8 cellular contexts compared by ENCODE assay signal in genomic region chr19:35757749-35758608, GRCh38. TPM values are rescaled to one million over a fixed set of nuclear protein-coding genes. Genes with fewer than 3 reads are reported as not detected.
DNase-seq lines count a peak whose midpoint lies in the region; ATAC-seq, FAIRE-seq and TF ChIP-seq lines count a peak whose summit lies in the region.

PROSER3 (plus strand) TSS chr19:35758176; CDS start chr19:35758216, 40 bp downstream.

- H3K9me3 Mint-ChIP-seq in activated T-cell treated with anti-CD3 and anti-CD28 coated beads, Interleukin-2, amount 50 U/mL, for 72 hours = no peaks in the 10 kb centered on the region

- intact Hi-C loops in esophagus muscularis mucosa (cut with DNase I) = no loop called here

- TF ChIP-seq EP300 in esophagus muscularis mucosa (IDR thresholded peaks at IDR 0.05) = no peak

- H3K4me1 ChIP-seq in esophagus muscularis mucosa (peaks cover 31 to 59% (median 53%) of the 10 kb centered on the region in 4 donors), muscle layer of duodenum (ENCODE audit: control insufficient read depth in 1 of 2, insufficient read depth in 2 of 2, low read length in 2 of 2) (peaks cover 4 to 46% of the 10 kb centered on the region in 2 donors)

- H3K4me1 Mint-ChIP-seq in activated T-cell treated with anti-CD3 and anti-CD28 coated beads, Interleukin-2, amount 50 U/mL, for 72 hours (ENCODE audit: low read depth) = peaks cover 41% of the 10 kb centered on the region

- peak within 1 kb of the TSS; percentile 82 to 88 for H3K4me3 Mint-ChIP-seq in activated T-cell treated with anti-CD3 and anti-CD28 coated beads, Interleukin-2, amount 50 U/mL, for 72 hours

- peak within 1 kb of the TSS; percentile 80 to 95 (median 89) for H3K4me3 ChIP-seq in esophagus muscularis mucosa
- H3K4me3 ChIP-seq in muscle layer of duodenum (ENCODE audit: low read depth in 1 of 2, low read length in 2 of 2) = peak within 1 kb of the TSS; percentile 93 to 99

- H3K9me3 ChIP-seq in KOPT-K1 (ENCODE audit: insufficient read depth, low read length, poor library complexity, severe bottlenecking) = no peaks in the 10 kb centered on the region
- no peaks in the 10 kb centered on the region for H3K9me3 ChIP-seq in esophagus muscularis mucosa
- no peaks in the 10 kb centered on the region for H3K9me3 ChIP-seq in muscle layer of duodenum (ENCODE audit: control insufficient read depth in 1 of 2, low read length in 2 of 2)

- H3K36me3 ChIP-seq in KOPT-K1 (ENCODE audit: insufficient read depth, low read length) (peaks cover 46% of the 10 kb centered on the region), esophagus muscularis mucosa (peaks cover 21 to 45% (median 27%) of the 10 kb centered on the region in 4 donors), muscle layer of duodenum (ENCODE audit: control insufficient read depth in 1 of 2, insufficient read depth in 2 of 2, low read length in 2 of 2) (peaks cover 13 to 32% of the 10 kb centered on the region in 2 donors)

- ATAC-seq in GM21786 (IDR thresholded peaks at IDR 0.05; ENCODE audit: unreplicated experiment) = peak; percentile 94
- ATAC-seq in activated T-cell treated with anti-CD3 and anti-CD28 coated beads, Interleukin-2, amount 50 U/mL, for 72 hours (replicated peaks in 1 of 2) = peak; percentile 97

- no peak for TF ChIP-seq CTCF in esophagus muscularis mucosa (IDR thresholded peaks at IDR 0.05)

- FAIRE-seq in RCC 7860 (lab: Jason Lieb, UNC) = peak; percentile 89

- H3K27ac Mint-ChIP-seq in activated T-cell treated with anti-CD3 and anti-CD28 coated beads, Interleukin-2, amount 50 U/mL, for 72 hours = peak within 1 kb of the TSS; percentile 84

- DNase-seq in DMS79 (lab: John Stamatoyannopoulos, UW) (peak; percentile 99), RCC 7860 (ENCODE audit: low spot score) (peak; percentile 98), esophagus muscularis mucosa (ENCODE audit: extremely low spot score) (peak; percentile 100)
- peak; percentile 99 for DNase-seq in activated T-cell treated with anti-CD3 and anti-CD28 coated beads, Interleukin-2, amount 50 U/mL, for 72 hours
- DNase-seq in stimulated activated CD8-positive, alpha-beta memory T cell treated with anti-CD3 and anti-CD28 coated beads, Interleukin-7, amount 100 ng/mL, for 4 hours (ENCODE audit: low read depth in 2 of 2) = peak; percentile 95 to 99

- H3K36me3 Mint-ChIP-seq in activated T-cell treated with anti-CD3 and anti-CD28 coated beads, Interleukin-2, amount 50 U/mL, for 72 hours (ENCODE audit: insufficient read depth in 2 of 2) = peaks cover 3 to 17% of the 10 kb centered on the region in 2 donors

- H3K27me3 ChIP-seq in esophagus muscularis mucosa = no peaks in the 10 kb centered on the region
- H3K27me3 ChIP-seq in muscle layer of duodenum (ENCODE audit: low read depth, low read length) = no peaks in the 10 kb centered on the region

- H3K27ac ChIP-seq in KOPT-K1 (ENCODE audit: low read depth, low read length, poor library complexity, severe bottlenecking) (peak within 1 kb of the TSS; percentile 89), esophagus muscularis mucosa (replicated peaks in 1 of 4) (peak within 1 kb of the TSS; percentile 93 to 99 (median 98)), muscle layer of duodenum (ENCODE audit: low read length) (peak within 1 kb of the TSS; percentile 100)

- peak; percentile 85 for TF ChIP-seq POLR2A in esophagus muscularis mucosa (IDR thresholded peaks at IDR 0.05; ENCODE audit: low read depth)

- 1% methylated on average over 24 of the region's 53 CpGs for WGBS in esophagus muscularis mucosa

- H3K27me3 Mint-ChIP-seq in activated T-cell treated with anti-CD3 and anti-CD28 coated beads, Interleukin-2, amount 50 U/mL, for 72 hours (ENCODE audit: low read depth) = peaks cover 6% of the 10 kb centered on the region

RNA-seq across cellular contexts. Expression of gene PROSER3, which starts in this region (rescaled TPM):
- 10 to 100 TPM; 38.9 to 47.8 TPM for total RNA-seq in activated T-cell treated with anti-CD3 and anti-CD28 coated beads, Interleukin-2, amount 50 U/mL, for 72 hours
- total RNA-seq in esophagus muscularis mucosa = 1 to 10 TPM; 5.6 to 8.7 (median 7.1) TPM

Comparison
In these comparisons a context has a peak if more than half of its experiments do, and no peak if none do; other contexts are left out.
1. Peak in every context shown above with its lines: DNase-seq, ATAC-seq, H3K4me3 ChIP-seq and H3K27ac ChIP-seq.
2. RNA of gene PROSER3 (total RNA-seq): 38.9 to 47.8 TPM in activated T-cell treated with anti-CD3 and anti-CD28 coated beads, Interleukin-2, amount 50 U/mL, for 72 hours; 5.6 to 8.7 TPM in esophagus muscularis mucosa; every median in the first group is over 4 times any median in the second.